13 cellular contexts compared by ENCODE assay signal in the genomic region with DNA sequence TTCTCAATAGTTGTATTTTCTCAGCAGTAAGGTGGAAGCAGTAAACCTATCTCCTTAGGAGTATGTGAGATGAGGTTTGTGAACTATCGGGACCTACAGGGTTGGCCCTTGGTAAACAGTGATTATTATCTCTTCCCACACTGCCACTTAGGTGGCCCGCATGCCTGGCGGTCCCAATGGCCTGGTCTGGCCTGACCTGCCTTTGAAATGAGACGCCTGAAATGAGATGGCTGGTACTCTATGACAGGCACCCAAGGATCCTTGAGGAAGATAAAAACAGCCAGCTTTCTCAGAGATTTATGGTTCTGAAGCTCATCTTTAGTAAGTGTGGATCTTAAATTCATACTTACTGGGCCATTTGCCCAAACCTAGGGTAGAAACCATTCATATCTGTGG. TPM values are rescaled to one million over a fixed set of nuclear protein-coding genes. Genes with fewer than 3 reads are reported as not detected.
DNase-seq lines count a peak whose midpoint lies in the region; ATAC-seq, FAIRE-seq and TF ChIP-seq lines count a peak whose summit lies in the region.
"Had no signal": no experiment of that assay in that cellular context is flagged by ENCODE, and none has a peak within 500 bp of the region (broad histone marks: within the 10 kb centered on the region; RNA-seq: fewer than 3 reads in every experiment).

No MANE protein-coding gene starts in this region.

- POLR2A ChIA-PET in HepG2 (lab: Yijun Ruan, JAX) = interaction anchor here (0.8 to 1.2 kb wide), 3 partner anchors 9 to 36 kb away, joined by 3 to 4 read pairs (median 3); no protein-coding TSS in a partner anchor

- H3K27me3 ChIP-seq in HepG2 (ENCODE audit: control insufficient read depth in 1 of 2, insufficient read depth in 2 of 2, low read length in 2 of 2) (no peaks in the 10 kb centered on the region), stomach smooth muscle (ENCODE audit: control insufficient read depth in 1 of 2, insufficient read depth in 2 of 2, low read length in 2 of 2) (no peaks in the 10 kb centered on the region)

- H3K4me1 Mint-ChIP-seq in brain (peaks cover 51% of the 10 kb centered on the region), natural killer cell (no peaks in the 10 kb centered on the region)
- H3K4me1 Mint-ChIP-seq: CD8-positive, alpha-beta memory T cell had no signal

- H3K9ac ChIP-seq in HepG2 (ENCODE audit: insufficient read depth, low read depth, low read length) (no peak overlapping the region), stomach smooth muscle (ENCODE audit: low read length in 2 of 2) (no peak overlapping the region)

- TF ChIP-seq RAD21 in HepG2 (CRISPR knock-in tag; IDR thresholded peaks at IDR 0.05) = no peak

- peaks cover 28% of the 10 kb centered on the region for H3K36me3 Mint-ChIP-seq in brain
- no peaks in the 10 kb centered on the region for H3K36me3 Mint-ChIP-seq in natural killer cell
- H3K36me3 Mint-ChIP-seq: CD8-positive, alpha-beta memory T cell had no signal

- H4K20me1 ChIP-seq in HepG2 (ENCODE audit: insufficient read depth, low read length) = no peaks in the 10 kb centered on the region

- H3K4me3 ChIP-seq in HepG2 (replicated peaks in 1 of 3; ENCODE audit: insufficient read depth in 1 of 3, low read depth in 2 of 3, low read length in 3 of 3) (no peak overlapping the region), stomach smooth muscle (ENCODE audit: low read length in 2 of 2) (no peak overlapping the region)

- H3K4me3 Mint-ChIP-seq in brain (no peak overlapping the region), natural killer cell (no peak overlapping the region)
- H3K4me3 Mint-ChIP-seq: CD8-positive, alpha-beta memory T cell had no signal

- TF ChIP-seq EP300 in HepG2 (IDR thresholded peaks at IDR 0.05; ENCODE audit: low read depth in 2 of 2, low read length in 2 of 2) = no peak
- TF ChIP-seq EP300 in HepG2 (CRISPR knock-in tag; IDR thresholded peaks at IDR 0.05; ENCODE audit: borderline replicate concordance) = no peak

- no peak overlapping the region for H2AFZ ChIP-seq in HepG2 (ENCODE audit: low read length)

- H3K9me3 ChIP-seq in HepG2 (ENCODE audit: low read length) (no peaks in the 10 kb centered on the region), stomach smooth muscle (ENCODE audit: control insufficient read depth in 2 of 2, low read length in 2 of 2) (no peaks in the 10 kb centered on the region)

- H3K79me2 ChIP-seq in HepG2 (ENCODE audit: insufficient read depth, low read length) = peaks cover 38% of the 10 kb centered on the region

- CTCF ChIA-PET in HepG2 (lab: Yijun Ruan, JAX; ENCODE audit: low intra/inter-chr PET ratio, low total read pairs) = no interaction called here

- H3K27me3 Mint-ChIP-seq in brain (no peaks in the 10 kb centered on the region), natural killer cell (ENCODE audit: low read depth in 2 of 2) (no peaks in the 10 kb centered on the region)

- 94% methylated on average over 4 of the region's 4 CpGs for WGBS in HepG2 (ENCODE audit: low lambda C conversion rate)

- peak overlapping the region in 3 of 5 experiments; percentile 69 to 93 (median 73) for H3K27ac Mint-ChIP-seq in brain
- H3K27ac Mint-ChIP-seq in natural killer cell = no peak overlapping the region

- no TSS peak for BruUV-seq in HepG2 (replicated peaks; lab: Mats Ljungman, UMichigan)

- peaks cover 14 to 41% of the 10 kb centered on the region in 2 experiments for H3K36me3 ChIP-seq in HepG2 (replicated peaks in 1 of 2; ENCODE audit: control insufficient read depth in 1 of 2, insufficient read depth in 2 of 2, low read length in 2 of 2)
- peaks cover 0 to 2% of the 10 kb centered on the region in 2 donors for H3K36me3 ChIP-seq in stomach smooth muscle (ENCODE audit: control insufficient read depth in 2 of 2, insufficient read depth in 2 of 2, low read length in 2 of 2)

- no peak overlapping the region for H3K27ac ChIP-seq in HepG2 (ENCODE audit: extremely low read length, insufficient read depth, low read length)
- peak overlapping the region; percentile 55 for H3K27ac ChIP-seq in stomach smooth muscle (ENCODE audit: low read length)
- H3K27ac ChIP-seq: HL-60 had no signal

- ATAC-seq in HepG2 (no peak), natural killer cell (no peak)

- TF ChIP-seq POLR2A in HepG2 (IDR thresholded peaks at IDR 0.05; ENCODE audit: insufficient read depth in 1 of 2, low read depth in 2 of 2, low read length in 2 of 2) = no peak

- DNase-seq in HT-29 (ENCODE audit: low spot score) (peak; percentile 59), HepG2 (ENCODE audit: low spot score) (no peak), GM13977 (ENCODE audit: low spot score) (no peak), NCI-H1092 treated with DMSO at 0.1 percent for 48 hours (lab: John Stamatoyannopoulos, UW) (no peak), natural killer cell (no peak), NCI-H524 (lab: John Stamatoyannopoulos, UW) (no peak)
- DNase-seq: CD8-positive, alpha-beta memory T cell; erythroblast; NCI-H1436; retina had no signal

- H3K4me2 ChIP-seq in HepG2 (ENCODE audit: low read depth, low read length) = no peak overlapping the region

- no peak for TF ChIP-seq CTCF in brain (conservative IDR thresholded peaks at IDR 0.05)
- TF ChIP-seq CTCF in HepG2 (CRISPR knock-in tag; IDR thresholded peaks at IDR 0.05) = no peak
- TF ChIP-seq CTCF in GM13977 (IDR thresholded peaks at IDR 0.05; ENCODE audit: extremely low read depth, insufficient read depth, missing control alignments) = no peak
- TF ChIP-seq CTCF in natural killer cell (IDR thresholded peaks at IDR 0.05) = no peak

- H3K4me1 ChIP-seq in HepG2 (ENCODE audit: insufficient read depth, low read length) (peaks cover 50% of the 10 kb centered on the region), stomach smooth muscle (ENCODE audit: control insufficient read depth, insufficient read depth, low read length) (peaks cover 64% of the 10 kb centered on the region)

- peaks cover 0 to 2% (median 0%) of the 10 kb centered on the region in 5 experiments for H3K9me3 Mint-ChIP-seq in brain
- H3K9me3 Mint-ChIP-seq in natural killer cell = no peaks in the 10 kb centered on the region
- H3K9me3 Mint-ChIP-seq: CD8-positive, alpha-beta memory T cell had no signal

- FAIRE-seq in HepG2 (lab: Jason Lieb, UNC) = no peak

- intact Hi-C loops in HepG2 (cut with micrococcal nuclease; ENCODE audit: unreplicated experiment) (no loop called here), natural killer cell (cut with micrococcal nuclease) (no loop called here)

- in situ Hi-C loops in HepG2 (cut with HindIII; ENCODE audit: extremely low pct_ligation_motif_present, low pct_unique_long_range_greater_than_20kb) = no loop called here
- in situ Hi-C loops in GM13977 (cut with MboI; ENCODE audit: low pct_unique_long_range_greater_than_20kb, low sequenced_read_pairs, unreplicated experiment) = no loop called here

TF ChIP-seq in HepG2, 621 proteins besides CTCF, POLR2A, EP300 and RAD21:
- TF ChIP-seq TAF1 (CRISPR knock-in tag; IDR thresholded peaks at IDR 0.05) = no peak
- TF ChIP-seq, protein P1, sequence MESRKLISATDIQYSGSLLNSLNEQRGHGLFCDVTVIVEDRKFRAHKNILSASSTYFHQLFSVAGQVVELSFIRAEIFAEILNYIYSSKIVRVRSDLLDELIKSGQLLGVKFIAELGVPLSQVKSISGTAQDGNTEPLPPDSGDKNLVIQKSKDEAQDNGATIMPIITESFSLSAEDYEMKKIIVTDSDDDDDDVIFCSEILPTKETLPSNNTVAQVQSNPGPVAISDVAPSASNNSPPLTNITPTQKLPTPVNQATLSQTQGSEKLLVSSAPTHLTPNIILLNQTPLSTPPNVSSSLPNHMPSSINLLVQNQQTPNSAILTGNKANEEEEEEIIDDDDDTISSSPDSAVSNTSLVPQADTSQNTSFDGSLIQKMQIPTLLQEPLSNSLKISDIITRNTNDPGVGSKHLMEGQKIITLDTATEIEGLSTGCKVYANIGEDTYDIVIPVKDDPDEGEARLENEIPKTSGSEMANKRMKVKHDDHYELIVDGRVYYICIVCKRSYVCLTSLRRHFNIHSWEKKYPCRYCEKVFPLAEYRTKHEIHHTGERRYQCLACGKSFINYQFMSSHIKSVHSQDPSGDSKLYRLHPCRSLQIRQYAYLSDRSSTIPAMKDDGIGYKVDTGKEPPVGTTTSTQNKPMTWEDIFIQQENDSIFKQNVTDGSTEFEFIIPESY (CRISPR knock-in tag; IDR thresholded peaks at IDR 0.05) = 0 out of 2 replicates have a peak, but pooled peaks have one; percentile 16

RNA-seq across cellular contexts. Expression of a gene that starts 45.2 kb away (rescaled TPM):
- total RNA-seq in HT-29 (2014; rRNA removed; shearing (Covaris generic)) = 2.2 and 2.4 TPM in 2 replicates
- 5.1 TPM for polyA plus RNA-seq in brain (ENCODE audit: insufficient read depth, low read depth, low replicate concordance)
- total RNA-seq in HepG2 (2016; rRNA removed; fragmentation: Illumina TruSeq; extraction: Trizol) = 3.2 and 4.0 TPM in 2 replicates
- total RNA-seq in HepG2 (2016; cell fraction: cytosol; rRNA removed; fragmentation: Illumina TruSeq; extraction: Trizol; ENCODE audit: low read depth) = 4.3 and 5.3 TPM in 2 replicates
- total RNA-seq in HepG2 (2016; cell fraction: insoluble cytoplasmic fraction; rRNA removed; fragmentation: Illumina TruSeq; extraction: Trizol) = 2.3 and 4.1 TPM in 2 replicates
- total RNA-seq in HepG2 (2016; cell fraction: membrane; rRNA removed; fragmentation: Illumina TruSeq; extraction: Trizol) = 3.3 and 5.4 TPM in 2 replicates
- total RNA-seq in HepG2 (2016; cell fraction: nucleus; rRNA removed; fragmentation: Illumina TruSeq; extraction: Trizol) = 2.0 and 2.1 TPM in 2 replicates
- 5.3 and 7.5 TPM in 2 replicates for polyA plus RNA-seq in HepG2 (2011; rRNA removed)
- 5.6 and 9.0 TPM in 2 replicates for polyA plus RNA-seq in HepG2 (2011; cell fraction: cytosol; rRNA removed)
- 8.6 and 9.9 TPM in 2 replicates for polyA plus RNA-seq in HepG2 (2011; cell fraction: nucleus; rRNA removed)
- 2.1 and 2.6 TPM in 2 replicates for polyA plus RNA-seq in HepG2 (2012)
- polyA plus RNA-seq in HepG2 (2016; cell fraction: cytosol; fragmentation: Illumina TruSeq; extraction: Trizol; ENCODE audit: low read depth) = 4.2 and 6.5 TPM in 2 replicates
- 2.0 and 2.3 TPM in 2 replicates for polyA plus RNA-seq in HepG2 (2016; cell fraction: insoluble cytoplasmic fraction; fragmentation: Illumina TruSeq; extraction: Trizol; ENCODE audit: low read depth)
- polyA plus RNA-seq in HepG2 (2016; cell fraction: membrane; fragmentation: Illumina TruSeq; extraction: Trizol; ENCODE audit: low read depth) = 3.5 and 5.1 TPM in 2 replicates
- polyA plus RNA-seq in HepG2 (2016; cell fraction: nucleus; fragmentation: Illumina TruSeq; extraction: Trizol; ENCODE audit: insufficient read depth, low read depth) = 2.0 and 2.9 TPM in 2 replicates
- polyA minus RNA-seq in HepG2 (2011; rRNA and poly(A)+ RNA removed; ENCODE audit: low replicate concordance) = 1.2 and 3.8 TPM in 2 replicates
- polyA minus RNA-seq in HepG2 (2011; cell fraction: cytosol; rRNA and poly(A)+ RNA removed) = 0.89 TPM in 1 of 2 replicates, not detected in the other
- 6.2 and 7.3 TPM in 2 replicates for polyA minus RNA-seq in HepG2 (2011; cell fraction: nucleus; rRNA and poly(A)+ RNA removed)
- total RNA-seq in natural killer cell = 10 to 100 TPM; 25.6 to 27.8 (median 26.9) TPM

Comparison
In these comparisons a context has a peak if more than half of its experiments do, and no peak if none do; other contexts are left out.
1. H3K27ac Mint-ChIP-seq: peak in brain (3 of 5); none in natural killer cell (0 of 2).